9 cellular contexts compared by ENCODE assay signal in genomic region chr6:166244353-166245045, GRCh38.
DNase-seq lines count a peak whose midpoint lies in the region; ATAC-seq and TF ChIP-seq lines count a peak whose summit lies in the region.
"Had no signal": no experiment of that assay in that cellular context is flagged by ENCODE, and none has a peak within 500 bp of the region (broad histone marks: within the 10 kb centered on the region; RNA-seq: fewer than 3 reads in every experiment).

No MANE protein-coding gene starts in this region.

- no peak for TF ChIP-seq CTCF in activated CD8-positive, alpha-beta T cell treated with anti-CD3 and anti-CD28 coated beads for 36 hours (IDR thresholded peaks at IDR 0.05)

- intact Hi-C loops in activated CD8-positive, alpha-beta T cell treated with anti-CD3 and anti-CD28 coated beads for 36 hours (cut with micrococcal nuclease), result no loop called here
- intact Hi-C loops in left cardiac atrium (cut with DNase I), result no loop called here

- H3K9me3 Mint-ChIP-seq in activated T-cell treated with anti-CD3 and anti-CD28 coated beads, Interleukin-2, amount 50 U/mL, for 24 hours, result no peaks in the 10 kb centered on the region
- no peaks in the 10 kb centered on the region for H3K9me3 Mint-ChIP-seq in activated CD8-positive, alpha-beta T cell treated with anti-CD3 and anti-CD28 coated beads for 36 hours
- H3K9me3 Mint-ChIP-seq in stimulated activated naive CD8-positive, alpha-beta T cell treated with anti-CD3 and anti-CD28 coated beads, Interleukin-15, Interleukin-2, amounts not matched to agents 100 ng/mL and 50 ng/mL, for 24 hours, result no peaks in the 10 kb centered on the region

- DNase-seq in activated T-cell treated with anti-CD3 and anti-CD28 coated beads, Interleukin-2, amount 50 U/mL, for 24 hours, result no peak
- DNase-seq in activated T-cell treated with anti-CD3 and anti-CD28 coated beads for 4 hours (no peak), left cardiac atrium (no peak), C1 segment of cervical spinal cord (lab: John Stamatoyannopoulos, UW) (no peak), LoVo (ENCODE audit: low spot score) (no peak)
- DNase-seq in activated CD8-positive, alpha-beta T cell treated with anti-CD3 and anti-CD28 coated beads for 36 hours, result peak; percentile 79
- DNase-seq: IMR-90 had no signal

- H3K27me3 Mint-ChIP-seq in activated T-cell treated with anti-CD3 and anti-CD28 coated beads, Interleukin-2, amount 50 U/mL, for 24 hours, result peaks cover 2% of the 10 kb centered on the region
- H3K27me3 Mint-ChIP-seq in activated CD8-positive, alpha-beta T cell treated with anti-CD3 and anti-CD28 coated beads for 36 hours, result peaks cover 4% of the 10 kb centered on the region
- peaks cover 12% of the 10 kb centered on the region for H3K27me3 Mint-ChIP-seq in stimulated activated naive CD8-positive, alpha-beta T cell treated with anti-CD3 and anti-CD28 coated beads, Interleukin-15, Interleukin-2, amounts not matched to agents 100 ng/mL and 50 ng/mL, for 24 hours

- H3K4me3 Mint-ChIP-seq in activated T-cell treated with anti-CD3 and anti-CD28 coated beads, Interleukin-2, amount 50 U/mL, for 24 hours, result peak overlapping the region; percentile 58
- peak overlapping the region; percentile 58 for H3K4me3 Mint-ChIP-seq in activated CD8-positive, alpha-beta T cell treated with anti-CD3 and anti-CD28 coated beads for 36 hours
- H3K4me3 Mint-ChIP-seq in stimulated activated naive CD8-positive, alpha-beta T cell treated with anti-CD3 and anti-CD28 coated beads, Interleukin-15, Interleukin-2, amounts not matched to agents 100 ng/mL and 50 ng/mL, for 24 hours, result peak overlapping the region; percentile 78

- H3K4me1 Mint-ChIP-seq in activated T-cell treated with anti-CD3 and anti-CD28 coated beads, Interleukin-2, amount 50 U/mL, for 24 hours (ENCODE audit: low read depth), result peaks cover 24% of the 10 kb centered on the region
- H3K4me1 Mint-ChIP-seq in activated CD8-positive, alpha-beta T cell treated with anti-CD3 and anti-CD28 coated beads for 36 hours (ENCODE audit: low read depth), result peaks cover 33% of the 10 kb centered on the region
- peaks cover 31% of the 10 kb centered on the region for H3K4me1 Mint-ChIP-seq in stimulated activated naive CD8-positive, alpha-beta T cell treated with anti-CD3 and anti-CD28 coated beads, Interleukin-15, Interleukin-2, amounts not matched to agents 100 ng/mL and 50 ng/mL, for 24 hours (ENCODE audit: low read depth)

- H3K27ac Mint-ChIP-seq in activated T-cell treated with anti-CD3 and anti-CD28 coated beads, Interleukin-2, amount 50 U/mL, for 24 hours, result peak overlapping the region; percentile 42
- peak overlapping the region; percentile 7 for H3K27ac Mint-ChIP-seq in activated CD8-positive, alpha-beta T cell treated with anti-CD3 and anti-CD28 coated beads for 36 hours
- H3K27ac Mint-ChIP-seq in stimulated activated naive CD8-positive, alpha-beta T cell treated with anti-CD3 and anti-CD28 coated beads, Interleukin-15, Interleukin-2, amounts not matched to agents 100 ng/mL and 50 ng/mL, for 24 hours, result peak overlapping the region; percentile 52

- CTCF ChIA-PET in activated CD8-positive, alpha-beta T cell treated with anti-CD3 and anti-CD28 coated beads for 36 hours (lab: Charles Lee), result interaction anchor here (1.2 kb wide), 1 partner anchor 92 kb away, joined by 3 read pairs; no protein-coding TSS in a partner anchor

- ATAC-seq in HG02938 (IDR thresholded peaks at IDR 0.05; ENCODE audit: unreplicated experiment) (peak; percentile 91), left cardiac atrium (no peak)
- ATAC-seq in activated CD8-positive, alpha-beta T cell treated with anti-CD3 and anti-CD28 coated beads for 36 hours, result peak; percentile 97

- H3K36me3 Mint-ChIP-seq in activated T-cell treated with anti-CD3 and anti-CD28 coated beads, Interleukin-2, amount 50 U/mL, for 24 hours (ENCODE audit: low read depth), result no peaks in the 10 kb centered on the region
- no peaks in the 10 kb centered on the region for H3K36me3 Mint-ChIP-seq in activated CD8-positive, alpha-beta T cell treated with anti-CD3 and anti-CD28 coated beads for 36 hours (ENCODE audit: low read depth)
- no peaks in the 10 kb centered on the region for H3K36me3 Mint-ChIP-seq in stimulated activated naive CD8-positive, alpha-beta T cell treated with anti-CD3 and anti-CD28 coated beads, Interleukin-15, Interleukin-2, amounts not matched to agents 100 ng/mL and 50 ng/mL, for 24 hours (ENCODE audit: low read depth)

- POLR2A ChIA-PET in activated CD8-positive, alpha-beta T cell treated with anti-CD3 and anti-CD28 coated beads for 36 hours (lab: Charles Lee), result no interaction called here

Comparison
In these comparisons a context has a peak if more than half of its experiments do, and no peak if none do; other contexts are left out.
1. ATAC-seq: peak in HG02938 (single experiment) and activated CD8-positive, alpha-beta T cell treated with anti-CD3 and anti-CD28 coated beads for 36 hours (single experiment); none in left cardiac atrium (0 of 2).
2. Peak in every context shown above with its lines, with median percentiles within 50 percentile points of each other: H3K27ac Mint-ChIP-seq and H3K4me3 Mint-ChIP-seq.